ENCODE assay signal across 10 cellular contexts in the genomic region with DNA sequence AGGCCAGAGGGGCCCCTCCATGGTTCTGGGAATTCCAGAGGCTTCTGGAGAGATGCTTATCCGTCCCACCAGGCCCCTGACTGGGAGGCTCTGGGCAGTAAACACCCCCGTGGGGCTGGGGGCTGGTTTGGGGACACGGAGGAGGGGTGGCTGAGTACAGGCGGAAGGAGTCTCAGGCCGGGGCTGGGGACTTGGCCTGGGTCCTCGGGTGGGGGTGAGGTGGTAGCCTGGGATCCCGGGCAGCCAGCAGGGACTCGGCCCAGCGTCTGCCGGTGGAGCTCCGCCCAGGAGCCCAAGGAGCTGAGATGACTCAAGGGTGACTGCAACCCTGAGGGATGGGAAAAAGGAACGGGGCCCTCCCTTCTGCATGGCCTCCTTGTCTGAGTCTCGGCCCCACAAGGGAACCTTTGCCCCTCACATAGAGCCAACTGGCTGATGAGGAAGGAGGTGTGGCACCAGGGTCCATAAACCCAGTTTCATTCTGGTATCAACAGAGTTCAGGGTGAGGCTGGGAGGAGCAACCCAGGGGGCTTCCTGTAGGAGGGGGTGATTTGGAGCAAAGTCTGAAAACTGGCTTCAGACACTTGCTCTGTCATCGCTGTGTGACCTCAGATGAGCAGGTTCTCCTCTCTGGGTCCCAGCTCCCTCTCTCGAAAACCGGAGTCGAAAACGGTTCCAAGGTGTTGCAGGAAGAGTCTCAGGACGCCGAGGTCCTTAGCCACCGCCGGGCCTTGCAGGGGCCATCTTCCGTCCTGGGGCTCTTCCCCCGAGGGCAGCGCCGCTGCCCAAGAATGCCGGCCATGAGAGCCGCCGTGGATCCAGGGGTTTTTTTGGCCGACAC. TPM values are rescaled to one million over a fixed set of nuclear protein-coding genes. Genes with fewer than 3 reads are reported as not detected.
A peak's percentile ranks its signal among the peaks of the same experiment; 100 is the strongest.
DNase-seq lines count a peak whose midpoint lies in the region; ATAC-seq, FAIRE-seq and TF ChIP-seq lines count a peak whose summit lies in the region.
"Had no signal": no experiment of that assay in that cellular context is flagged by ENCODE, and none has a peak within 500 bp of the region (broad histone marks: within the 10 kb centered on the region; RNA-seq: fewer than 3 reads in every experiment).

No MANE protein-coding gene starts in this region.

- no peaks in the 10 kb centered on the region for H3K27me3 ChIP-seq in brain microvascular endothelial cell (replicated peaks)

- peak overlapping the region; percentile 97 for H3K27ac ChIP-seq in brain microvascular endothelial cell

- peak; percentile 62 for FAIRE-seq in HTR-8/SVneo (lab: Jason Lieb, UNC)
- no peak for FAIRE-seq in frontal cortex (lab: Jason Lieb, UNC)

- no peak overlapping the region for H3K4me3 Mint-ChIP-seq in stimulated activated naive B cell treated with anti-CD40 and anti-IgM and Interleukin-4, amounts not matched to agents 10 μg/mL and 1 μg/mL and 100 μg/mL, for 72 hours
- H3K4me3 Mint-ChIP-seq: CD8-positive, alpha-beta T cell; T-cell had no signal

- ATAC-seq in stimulated activated naive B cell treated with anti-CD40 and anti-IgM and Interleukin-4, amounts not matched to agents 10 μg/mL and 1 μg/mL and 100 μg/mL, for 72 hours (replicated peaks): no peak
- ATAC-seq: CD8-positive, alpha-beta T cell; T-cell had no signal

- peaks cover 0 to 1% of the 10 kb centered on the region in 2 donors for H3K36me3 Mint-ChIP-seq in stimulated activated naive B cell treated with anti-CD40 and anti-IgM and Interleukin-4, amounts not matched to agents 10 μg/mL and 1 μg/mL and 100 μg/mL, for 72 hours
- H3K36me3 Mint-ChIP-seq: CD8-positive, alpha-beta T cell; T-cell had no signal

- peaks cover 0 to 2% of the 10 kb centered on the region in 2 donors for H3K4me1 Mint-ChIP-seq in stimulated activated naive B cell treated with anti-CD40 and anti-IgM and Interleukin-4, amounts not matched to agents 10 μg/mL and 1 μg/mL and 100 μg/mL, for 72 hours
- H3K4me1 Mint-ChIP-seq: T-cell had no signal

- no peak overlapping the region for H3K4me3 ChIP-seq in brain microvascular endothelial cell (ENCODE audit: low read depth, low read length)

- peaks cover 10 to 15% of the 10 kb centered on the region in 2 donors for H3K27me3 Mint-ChIP-seq in stimulated activated naive B cell treated with anti-CD40 and anti-IgM and Interleukin-4, amounts not matched to agents 10 μg/mL and 1 μg/mL and 100 μg/mL, for 72 hours
- H3K27me3 Mint-ChIP-seq: T-cell had no signal

- no peak for TF ChIP-seq CTCF in brain microvascular endothelial cell (IDR thresholded peaks at IDR 0.05; ENCODE audit: low read depth, low read length, missing control alignments)

- in situ Hi-C loops in brain microvascular endothelial cell (cut with HindIII; ENCODE audit: low pct_ligation_motif_present, low sequenced_read_pairs): no loop called here

- H3K36me3 ChIP-seq in brain microvascular endothelial cell (replicated peaks): no peaks in the 10 kb centered on the region

- no peak overlapping the region for H3K27ac Mint-ChIP-seq in stimulated activated naive B cell treated with anti-CD40 and anti-IgM and Interleukin-4, amounts not matched to agents 10 μg/mL and 1 μg/mL and 100 μg/mL, for 72 hours
- H3K27ac Mint-ChIP-seq: CD8-positive, alpha-beta T cell; T-cell had no signal

- peak; percentile 93 for DNase-seq in A172 (ENCODE audit: low spot score)
- DNase-seq in HTR-8/SVneo (ENCODE audit: insufficient read length, low spot score): peak; percentile 86
- DNase-seq in brain microvascular endothelial cell: peak; percentile 85
- DNase-seq in kidney tubule cell (ENCODE audit: low spot score): peak; percentile 91
- no peak for DNase-seq in NCI-H1930 (lab: John Stamatoyannopoulos, UW)
- DNase-seq in stimulated activated naive B cell treated with anti-CD40 and anti-IgM and Interleukin-4, amounts not matched to agents 10 μg/mL and 1 μg/mL and 100 μg/mL, for 72 hours: no peak
- no peak for DNase-seq in NCI-H1105 (lab: John Stamatoyannopoulos, UW)
- DNase-seq in frontal cortex (ENCODE audit: low spot score in 2 of 2): no peak
- DNase-seq: T-cell had no signal

- H3K9me3 Mint-ChIP-seq in stimulated activated naive B cell treated with anti-CD40 and anti-IgM and Interleukin-4, amounts not matched to agents 10 μg/mL and 1 μg/mL and 100 μg/mL, for 72 hours: peaks cover 0 to 8% of the 10 kb centered on the region in 2 donors
- H3K9me3 Mint-ChIP-seq: CD8-positive, alpha-beta T cell; T-cell had no signal

RNA-seq across cellular contexts. Expression of a gene that starts 0.8 kb away (rescaled TPM):
- 58.6 and 86.2 TPM in 2 replicates for total RNA-seq in A172 (2014; rRNA removed; shearing (Covaris generic))
- total RNA-seq in frontal cortex: 0.41 TPM
- total RNA-seq: CD8-positive, alpha-beta T cell had no signal

RNA-seq across cellular contexts. Expression of a gene that starts 43.0 kb away (rescaled TPM):
- total RNA-seq in A172 (2014; rRNA removed; shearing (Covaris generic)): 42.9 and 47.9 TPM in 2 replicates
- 87.2 TPM for total RNA-seq in frontal cortex
- total RNA-seq: CD8-positive, alpha-beta T cell had no signal

RNA-seq across cellular contexts. Expression of a gene that starts 45.5 kb away (rescaled TPM):
- total RNA-seq in A172 (2014; rRNA removed; shearing (Covaris generic)): 171 and 174 TPM in 2 replicates
- 28.1 TPM for total RNA-seq in frontal cortex

RNA-seq across cellular contexts. Expression of a gene that starts 56.5 kb away (rescaled TPM):
- not detected in 2 replicates for total RNA-seq in A172 (2014; rRNA removed; shearing (Covaris generic))
- total RNA-seq in frontal cortex: not detected
- total RNA-seq: CD8-positive, alpha-beta T cell had no signal

Comparison
In these comparisons a context has a peak if more than half of its experiments do, and no peak if none do; other contexts are left out.
1. DNase-seq: peak in A172 (single experiment), HTR-8/SVneo (single experiment), brain microvascular endothelial cell (single experiment) and kidney tubule cell (single experiment); none in NCI-H1930 (0 of 2), stimulated activated naive B cell treated with anti-CD40 and anti-IgM and Interleukin-4, amounts not matched to agents 10 μg/mL and 1 μg/mL and 100 μg/mL, for 72 hours (single experiment), NCI-H1105 (single experiment) and frontal cortex (0 of 2).
2. RNA of a gene that starts 0.8 kb away (total RNA-seq): 58.6 to 86.2 TPM in A172; 0.41 TPM in frontal cortex (single experiment); every median in the first group is over 10 times any median in the second.